2 cellular contexts compared by ENCODE assay signal in the genomic region with DNA sequence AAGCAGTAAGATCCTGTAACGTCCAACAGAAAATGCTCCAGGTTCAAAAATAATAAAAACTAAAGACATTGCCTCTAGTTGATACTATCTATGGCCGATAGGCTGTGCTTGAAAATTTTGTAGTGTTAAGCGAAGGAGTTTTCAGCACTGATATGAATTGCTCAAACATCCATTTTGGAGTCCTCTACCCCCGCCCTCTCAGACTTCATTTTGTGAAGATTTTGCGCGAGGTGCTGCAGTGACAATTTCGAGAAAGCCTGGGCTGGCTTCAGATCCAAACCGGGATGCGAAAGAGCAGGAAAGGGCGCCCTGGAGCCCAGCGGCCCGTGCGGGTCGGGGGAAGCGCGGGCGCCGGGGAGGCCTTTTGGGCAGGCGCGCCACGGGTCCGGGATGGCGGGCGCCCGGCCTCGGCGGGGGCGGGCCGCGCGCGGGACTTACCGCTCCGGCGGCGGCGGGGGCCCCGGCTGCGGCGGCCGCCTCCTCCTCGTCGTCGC.
A peak's percentile ranks its signal among the peaks of the same experiment; 100 is the strongest.
TF ChIP-seq lines count a peak whose summit lies in the region.

No MANE protein-coding gene starts in this region.

TF ChIP-seq in Ishikawa, 13 proteins besides CTCF, POLR2A, EP300 and RAD21:
- TF ChIP-seq REST (IDR thresholded peaks at IDR 0.05; ENCODE audit: low read depth) (no peak), YY1 (IDR thresholded peaks at IDR 0.05; ENCODE audit: low read depth) (peak; percentile 80), EGR1 (IDR thresholded peaks at IDR 0.05) (no peak), FOXM1 (IDR thresholded peaks at IDR 0.05; ENCODE audit: borderline replicate concordance, low read depth) (no peak), CREB1 (IDR thresholded peaks at IDR 0.05; ENCODE audit: low read depth) (no peak), ZBTB7A (IDR thresholded peaks at IDR 0.05; ENCODE audit: low read depth) (no peak), NFIC (IDR thresholded peaks at IDR 0.05) (no peak), TEAD4 (IDR thresholded peaks at IDR 0.05) (peak; percentile 35), USF1 (IDR thresholded peaks at IDR 0.05) (no peak), TCF12 (IDR thresholded peaks at IDR 0.05; ENCODE audit: low read depth) (no peak), TAF1 (IDR thresholded peaks at IDR 0.05; ENCODE audit: low read depth) (no peak), CEBPB (IDR thresholded peaks at IDR 0.05) (no peak)
- TF ChIP-seq, protein P1, sequence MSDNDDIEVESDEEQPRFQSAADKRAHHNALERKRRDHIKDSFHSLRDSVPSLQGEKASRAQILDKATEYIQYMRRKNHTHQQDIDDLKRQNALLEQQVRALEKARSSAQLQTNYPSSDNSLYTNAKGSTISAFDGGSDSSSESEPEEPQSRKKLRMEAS (IDR thresholded peaks at IDR 0.05), result no peak; the same call in none of the 2 replicates

TF ChIP-seq in HepG2, 621 proteins besides CTCF, POLR2A, EP300 and RAD21 (continued from another document):
- no peak for TF ChIP-seq KLF11 (CRISPR knock-in tag; IDR thresholded peaks at IDR 0.05)
- TF ChIP-seq, protein P2, sequence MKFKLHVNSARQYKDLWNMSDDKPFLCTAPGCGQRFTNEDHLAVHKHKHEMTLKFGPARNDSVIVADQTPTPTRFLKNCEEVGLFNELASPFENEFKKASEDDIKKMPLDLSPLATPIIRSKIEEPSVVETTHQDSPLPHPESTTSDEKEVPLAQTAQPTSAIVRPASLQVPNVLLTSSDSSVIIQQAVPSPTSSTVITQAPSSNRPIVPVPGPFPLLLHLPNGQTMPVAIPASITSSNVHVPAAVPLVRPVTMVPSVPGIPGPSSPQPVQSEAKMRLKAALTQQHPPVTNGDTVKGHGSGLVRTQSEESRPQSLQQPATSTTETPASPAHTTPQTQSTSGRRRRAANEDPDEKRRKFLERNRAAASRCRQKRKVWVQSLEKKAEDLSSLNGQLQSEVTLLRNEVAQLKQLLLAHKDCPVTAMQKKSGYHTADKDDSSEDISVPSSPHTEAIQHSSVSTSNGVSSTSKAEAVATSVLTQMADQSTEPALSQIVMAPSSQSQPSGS (CRISPR knock-in tag; IDR thresholded peaks at IDR 0.05), result no peak
- TF ChIP-seq MYPOP (CRISPR knock-in tag; IDR thresholded peaks at IDR 0.05), result no peak
- TF ChIP-seq ARID2 (CRISPR knock-in tag; IDR thresholded peaks at IDR 0.05; ENCODE audit: borderline replicate concordance), result no peak
- TF ChIP-seq TRAFD1 (CRISPR knock-in tag; IDR thresholded peaks at IDR 0.05; ENCODE audit: borderline replicate concordance), result no peak
- no peak for TF ChIP-seq ELF1 (CRISPR knock-in tag; IDR thresholded peaks at IDR 0.05)
- TF ChIP-seq ZNF276 (CRISPR knock-in tag; IDR thresholded peaks at IDR 0.05; ENCODE audit: low read depth), result 0 out of 2 replicates have a peak, but pooled peaks have one; percentile 9
- TF ChIP-seq, protein P3, sequence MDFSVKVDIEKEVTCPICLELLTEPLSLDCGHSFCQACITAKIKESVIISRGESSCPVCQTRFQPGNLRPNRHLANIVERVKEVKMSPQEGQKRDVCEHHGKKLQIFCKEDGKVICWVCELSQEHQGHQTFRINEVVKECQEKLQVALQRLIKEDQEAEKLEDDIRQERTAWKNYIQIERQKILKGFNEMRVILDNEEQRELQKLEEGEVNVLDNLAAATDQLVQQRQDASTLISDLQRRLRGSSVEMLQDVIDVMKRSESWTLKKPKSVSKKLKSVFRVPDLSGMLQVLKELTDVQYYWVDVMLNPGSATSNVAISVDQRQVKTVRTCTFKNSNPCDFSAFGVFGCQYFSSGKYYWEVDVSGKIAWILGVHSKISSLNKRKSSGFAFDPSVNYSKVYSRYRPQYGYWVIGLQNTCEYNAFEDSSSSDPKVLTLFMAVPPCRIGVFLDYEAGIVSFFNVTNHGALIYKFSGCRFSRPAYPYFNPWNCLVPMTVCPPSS (IDR thresholded peaks at IDR 0.05), result no peak
- no peak for TF ChIP-seq DRAP1 (CRISPR knock-in tag; IDR thresholded peaks at IDR 0.05)
- 0 out of 2 replicates have a peak, but pooled peaks have one; percentile 48 for TF ChIP-seq KDM5A (IDR thresholded peaks at IDR 0.05; ENCODE audit: borderline replicate concordance, low read length)
- 0 out of 2 replicates have a peak, but pooled peaks have one; percentile 9 for TF ChIP-seq KMT2B (CRISPR knock-in tag; IDR thresholded peaks at IDR 0.05)
- TF ChIP-seq, protein P4, sequence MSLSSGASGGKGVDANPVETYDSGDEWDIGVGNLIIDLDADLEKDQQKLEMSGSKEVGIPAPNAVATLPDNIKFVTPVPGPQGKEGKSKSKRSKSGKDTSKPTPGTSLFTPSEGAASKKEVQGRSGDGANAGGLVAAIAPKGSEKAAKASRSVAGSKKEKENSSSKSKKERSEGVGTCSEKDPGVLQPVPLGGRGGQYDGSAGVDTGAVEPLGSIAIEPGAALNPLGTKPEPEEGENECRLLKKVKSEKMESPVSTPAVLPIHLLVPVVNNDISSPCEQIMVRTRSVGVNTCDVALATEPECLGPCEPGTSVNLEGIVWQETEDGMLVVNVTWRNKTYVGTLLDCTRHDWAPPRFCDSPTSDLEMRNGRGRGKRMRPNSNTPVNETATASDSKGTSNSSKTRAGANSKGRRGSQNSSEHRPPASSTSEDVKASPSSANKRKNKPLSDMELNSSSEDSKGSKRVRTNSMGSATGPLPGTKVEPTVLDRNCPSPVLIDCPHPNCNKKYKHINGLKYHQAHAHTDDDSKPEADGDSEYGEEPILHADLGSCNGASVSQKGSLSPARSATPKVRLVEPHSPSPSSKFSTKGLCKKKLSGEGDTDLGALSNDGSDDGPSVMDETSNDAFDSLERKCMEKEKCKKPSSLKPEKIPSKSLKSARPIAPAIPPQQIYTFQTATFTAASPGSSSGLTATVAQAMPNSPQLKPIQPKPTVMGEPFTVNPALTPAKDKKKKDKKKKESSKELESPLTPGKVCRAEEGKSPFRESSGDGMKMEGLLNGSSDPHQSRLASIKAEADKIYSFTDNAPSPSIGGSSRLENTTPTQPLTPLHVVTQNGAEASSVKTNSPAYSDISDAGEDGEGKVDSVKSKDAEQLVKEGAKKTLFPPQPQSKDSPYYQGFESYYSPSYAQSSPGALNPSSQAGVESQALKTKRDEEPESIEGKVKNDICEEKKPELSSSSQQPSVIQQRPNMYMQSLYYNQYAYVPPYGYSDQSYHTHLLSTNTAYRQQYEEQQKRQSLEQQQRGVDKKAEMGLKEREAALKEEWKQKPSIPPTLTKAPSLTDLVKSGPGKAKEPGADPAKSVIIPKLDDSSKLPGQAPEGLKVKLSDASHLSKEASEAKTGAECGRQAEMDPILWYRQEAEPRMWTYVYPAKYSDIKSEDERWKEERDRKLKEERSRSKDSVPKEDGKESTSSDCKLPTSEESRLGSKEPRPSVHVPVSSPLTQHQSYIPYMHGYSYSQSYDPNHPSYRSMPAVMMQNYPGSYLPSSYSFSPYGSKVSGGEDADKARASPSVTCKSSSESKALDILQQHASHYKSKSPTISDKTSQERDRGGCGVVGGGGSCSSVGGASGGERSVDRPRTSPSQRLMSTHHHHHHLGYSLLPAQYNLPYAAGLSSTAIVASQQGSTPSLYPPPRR (CRISPR knock-in tag; IDR thresholded peaks at IDR 0.05; ENCODE audit: borderline replicate concordance), result no peak
- 0 out of 2 replicates have a peak, but pooled peaks have one; percentile 4 for TF ChIP-seq HDAC6 (IDR thresholded peaks at IDR 0.05; ENCODE audit: low read depth, low read length)
- TF ChIP-seq SMC3 (IDR thresholded peaks at IDR 0.05; ENCODE audit: low read length), result 0 out of 2 replicates have a peak, but pooled peaks have one; percentile 3
- TF ChIP-seq, protein P5, sequence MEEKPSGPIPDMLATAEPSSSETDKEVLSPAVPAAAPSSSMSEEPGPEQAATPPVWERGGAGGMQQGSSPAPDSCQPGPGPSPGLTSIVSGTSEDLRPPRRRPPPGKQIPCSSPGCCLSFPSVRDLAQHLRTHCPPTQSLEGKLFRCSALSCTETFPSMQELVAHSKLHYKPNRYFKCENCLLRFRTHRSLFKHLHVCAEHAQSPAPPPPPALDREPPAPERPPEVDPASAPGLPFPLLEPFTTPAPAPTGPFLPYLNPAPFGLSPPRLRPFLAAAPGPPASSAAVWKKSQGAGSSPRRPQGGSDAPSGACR (CRISPR knock-in tag; IDR thresholded peaks at IDR 0.05), result no peak
- TF ChIP-seq FIP1L1 (IDR thresholded peaks at IDR 0.05; ENCODE audit: borderline replicate concordance, insufficient read depth, low read depth, low read length), result 0 out of 2 replicates have a peak, but pooled peaks have one; percentile 25
- TF ChIP-seq ZBTB38 (CRISPR knock-in tag; IDR thresholded peaks at IDR 0.05), result no peak
- no peak for TF ChIP-seq DPF2 (CRISPR knock-in tag; IDR thresholded peaks at IDR 0.05; ENCODE audit: borderline replicate concordance, low read depth)
- TF ChIP-seq, protein P6, sequence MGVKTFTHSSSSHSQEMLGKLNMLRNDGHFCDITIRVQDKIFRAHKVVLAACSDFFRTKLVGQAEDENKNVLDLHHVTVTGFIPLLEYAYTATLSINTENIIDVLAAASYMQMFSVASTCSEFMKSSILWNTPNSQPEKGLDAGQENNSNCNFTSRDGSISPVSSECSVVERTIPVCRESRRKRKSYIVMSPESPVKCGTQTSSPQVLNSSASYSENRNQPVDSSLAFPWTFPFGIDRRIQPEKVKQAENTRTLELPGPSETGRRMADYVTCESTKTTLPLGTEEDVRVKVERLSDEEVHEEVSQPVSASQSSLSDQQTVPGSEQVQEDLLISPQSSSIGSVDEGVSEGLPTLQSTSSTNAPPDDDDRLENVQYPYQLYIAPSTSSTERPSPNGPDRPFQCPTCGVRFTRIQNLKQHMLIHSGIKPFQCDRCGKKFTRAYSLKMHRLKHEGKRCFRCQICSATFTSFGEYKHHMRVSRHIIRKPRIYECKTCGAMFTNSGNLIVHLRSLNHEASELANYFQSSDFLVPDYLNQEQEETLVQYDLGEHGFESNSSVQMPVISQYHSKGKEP (CRISPR knock-in tag; IDR thresholded peaks at IDR 0.05), result no peak
- TF ChIP-seq ASH2L (IDR thresholded peaks at IDR 0.05; ENCODE audit: insufficient read length, low read depth, low read length), result peak; percentile 49
- no peak for TF ChIP-seq BRF2 (CRISPR knock-in tag; IDR thresholded peaks at IDR 0.05)
- TF ChIP-seq, protein P7, sequence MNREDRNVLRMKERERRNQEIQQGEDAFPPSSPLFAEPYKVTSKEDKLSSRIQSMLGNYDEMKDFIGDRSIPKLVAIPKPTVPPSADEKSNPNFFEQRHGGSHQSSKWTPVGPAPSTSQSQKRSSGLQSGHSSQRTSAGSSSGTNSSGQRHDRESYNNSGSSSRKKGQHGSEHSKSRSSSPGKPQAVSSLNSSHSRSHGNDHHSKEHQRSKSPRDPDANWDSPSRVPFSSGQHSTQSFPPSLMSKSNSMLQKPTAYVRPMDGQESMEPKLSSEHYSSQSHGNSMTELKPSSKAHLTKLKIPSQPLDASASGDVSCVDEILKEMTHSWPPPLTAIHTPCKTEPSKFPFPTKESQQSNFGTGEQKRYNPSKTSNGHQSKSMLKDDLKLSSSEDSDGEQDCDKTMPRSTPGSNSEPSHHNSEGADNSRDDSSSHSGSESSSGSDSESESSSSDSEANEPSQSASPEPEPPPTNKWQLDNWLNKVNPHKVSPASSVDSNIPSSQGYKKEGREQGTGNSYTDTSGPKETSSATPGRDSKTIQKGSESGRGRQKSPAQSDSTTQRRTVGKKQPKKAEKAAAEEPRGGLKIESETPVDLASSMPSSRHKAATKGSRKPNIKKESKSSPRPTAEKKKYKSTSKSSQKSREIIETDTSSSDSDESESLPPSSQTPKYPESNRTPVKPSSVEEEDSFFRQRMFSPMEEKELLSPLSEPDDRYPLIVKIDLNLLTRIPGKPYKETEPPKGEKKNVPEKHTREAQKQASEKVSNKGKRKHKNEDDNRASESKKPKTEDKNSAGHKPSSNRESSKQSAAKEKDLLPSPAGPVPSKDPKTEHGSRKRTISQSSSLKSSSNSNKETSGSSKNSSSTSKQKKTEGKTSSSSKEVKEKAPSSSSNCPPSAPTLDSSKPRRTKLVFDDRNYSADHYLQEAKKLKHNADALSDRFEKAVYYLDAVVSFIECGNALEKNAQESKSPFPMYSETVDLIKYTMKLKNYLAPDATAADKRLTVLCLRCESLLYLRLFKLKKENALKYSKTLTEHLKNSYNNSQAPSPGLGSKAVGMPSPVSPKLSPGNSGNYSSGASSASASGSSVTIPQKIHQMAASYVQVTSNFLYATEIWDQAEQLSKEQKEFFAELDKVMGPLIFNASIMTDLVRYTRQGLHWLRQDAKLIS (CRISPR knock-in tag; IDR thresholded peaks at IDR 0.05), result no peak
- TF ChIP-seq PHF8 (CRISPR knock-in tag; IDR thresholded peaks at IDR 0.05), result 0 out of 2 replicates have a peak, but pooled peaks have one; percentile 9
- TF ChIP-seq ZSCAN31 (CRISPR knock-in tag; IDR thresholded peaks at IDR 0.05; ENCODE audit: low read depth), result 0 out of 2 replicates have a peak, but pooled peaks have one; percentile 5
